ENCODE assay signal across 19 cellular contexts in the genomic region with DNA sequence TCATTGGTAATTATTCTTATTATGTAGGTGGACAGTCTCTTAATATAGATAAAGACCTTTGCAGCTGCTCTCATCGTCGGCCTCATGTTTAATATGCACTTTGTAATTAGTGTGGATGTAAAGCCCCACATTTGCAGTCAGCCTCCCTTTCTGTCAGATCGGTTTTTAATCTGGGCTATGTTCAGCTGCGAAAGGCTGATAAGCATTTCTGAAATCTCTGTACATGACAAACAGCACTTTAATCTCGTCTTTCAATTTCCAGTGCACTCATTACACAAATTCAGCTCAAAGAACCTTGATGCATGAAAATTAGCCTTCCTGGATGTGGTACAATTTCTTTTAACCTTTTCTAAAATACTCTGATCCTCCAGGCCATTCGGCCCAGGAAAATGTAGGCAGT.
DNase-seq lines count a peak whose midpoint lies in the region; TF ChIP-seq lines count a peak whose summit lies in the region.
"Had no signal": no experiment of that assay in that cellular context is flagged by ENCODE, and none has a peak within 500 bp of the region (broad histone marks: within the 10 kb centered on the region; RNA-seq: fewer than 3 reads in every experiment).

No MANE protein-coding gene starts in this region.

- H3K4me3 Mint-ChIP-seq in brain: peak overlapping the region in 3 of 5 experiments; percentile 10 to 57 (median 33)
- H3K4me3 Mint-ChIP-seq: CD14-positive monocyte; CD4-positive, alpha-beta memory T cell had no signal

- peaks cover 0 to 10% (median 0%) of the 10 kb centered on the region in 5 experiments for H3K9me3 Mint-ChIP-seq in brain

- TF ChIP-seq CTCF in brain (conservative IDR thresholded peaks at IDR 0.05) (no peak), adrenal gland (IDR thresholded peaks at IDR 0.05) (no peak), BE2C (IDR thresholded peaks at IDR 0.05; ENCODE audit: low read depth, low read length) (no peak)

- intact Hi-C loops in adrenal gland (cut with DNase I): no loop called here

- H3K4me3 ChIP-seq in adrenal gland: no peak overlapping the region
- no peak overlapping the region for H3K4me3 ChIP-seq in BE2C (ENCODE audit: low read depth, low read length)
- H3K4me3 ChIP-seq: A549, BLaER1 had no signal

- no peaks in the 10 kb centered on the region for H3K4me1 ChIP-seq in adrenal gland (replicated peaks in 1 of 2)
- no peaks in the 10 kb centered on the region for H3K4me1 ChIP-seq in BE2C
- H3K4me1 ChIP-seq: A549, BLaER1 had no signal

- no peaks in the 10 kb centered on the region for H3K9me3 ChIP-seq in adrenal gland (replicated peaks in 1 of 3)
- no peaks in the 10 kb centered on the region for H3K9me3 ChIP-seq in BE2C
- H3K9me3 ChIP-seq: A549, BLaER1 had no signal

- no peaks in the 10 kb centered on the region for H3K27me3 Mint-ChIP-seq in brain
- H3K27me3 Mint-ChIP-seq: CD4-positive, alpha-beta memory T cell had no signal

- no peak overlapping the region for H3K27ac ChIP-seq in adrenal gland
- H3K27ac ChIP-seq: 22Rv1, A549, BLaER1, HL-60 had no signal

- H3K27me3 ChIP-seq in adrenal gland: no peaks in the 10 kb centered on the region
- H3K27me3 ChIP-seq in BE2C: no peaks in the 10 kb centered on the region
- H3K27me3 ChIP-seq: BLaER1 had no signal

- H3K4me1 Mint-ChIP-seq in brain: peaks cover 62% of the 10 kb centered on the region
- H3K4me1 Mint-ChIP-seq: CD14-positive monocyte; CD4-positive, alpha-beta memory T cell had no signal

- WGBS in adrenal gland, 4 donors: 39 to 57% (median 45%) methylated on average over 6 of the region's 6 CpGs

- peak overlapping the region; percentile 22 to 82 (median 43) for H3K27ac Mint-ChIP-seq in brain
- H3K27ac Mint-ChIP-seq: CD14-positive monocyte; CD4-positive, alpha-beta memory T cell had no signal

- H3K36me3 ChIP-seq in adrenal gland (replicated peaks in 1 of 2) (no peaks in the 10 kb centered on the region), BE2C (no peaks in the 10 kb centered on the region)
- H3K36me3 ChIP-seq: BLaER1 had no signal

- TF ChIP-seq POLR2A in adrenal gland (IDR thresholded peaks at IDR 0.05): no peak

- no peaks in the 10 kb centered on the region for H3K36me3 Mint-ChIP-seq in brain
- H3K36me3 Mint-ChIP-seq: CD14-positive monocyte; CD4-positive, alpha-beta memory T cell had no signal

- DNase-seq in NCI-H82 (lab: John Stamatoyannopoulos, UW) (peak; percentile 58), NCI-H82 treated with DMSO at 0.1 percent for 48 hours (lab: John Stamatoyannopoulos, UW; ENCODE audit: unreplicated experiment) (no peak), NCI-H146 treated with DMSO at 0.1 percent for 48 hours (lab: John Stamatoyannopoulos, UW; ENCODE audit: unreplicated experiment) (peak; percentile 21), retina (peak; percentile 12), adrenal gland (no peak), BE2C (no peak)
- no peak for DNase-seq in stimulated activated naive CD4-positive, alpha-beta T cell (lab: John Stamatoyannopoulos, UW)
- DNase-seq: AML-193; Calu3; CD4-positive, alpha-beta memory T cell; DMS79 treated with DMSO at 0.1 percent for 48 hours; GF-D8; HCEC 1CT had no signal

Comparison
In these comparisons a context has a peak if more than half of its experiments do, and no peak if none do; other contexts are left out.
1. DNase-seq: peak in NCI-H82 (single experiment), NCI-H146 treated with DMSO at 0.1 percent for 48 hours (single experiment) and retina (single experiment); none in NCI-H82 treated with DMSO at 0.1 percent for 48 hours (single experiment), adrenal gland (0 of 7), BE2C (single experiment) and stimulated activated naive CD4-positive, alpha-beta T cell (0 of 6).